ENCODE assay signal across 20 cellular contexts in the genomic region with DNA sequence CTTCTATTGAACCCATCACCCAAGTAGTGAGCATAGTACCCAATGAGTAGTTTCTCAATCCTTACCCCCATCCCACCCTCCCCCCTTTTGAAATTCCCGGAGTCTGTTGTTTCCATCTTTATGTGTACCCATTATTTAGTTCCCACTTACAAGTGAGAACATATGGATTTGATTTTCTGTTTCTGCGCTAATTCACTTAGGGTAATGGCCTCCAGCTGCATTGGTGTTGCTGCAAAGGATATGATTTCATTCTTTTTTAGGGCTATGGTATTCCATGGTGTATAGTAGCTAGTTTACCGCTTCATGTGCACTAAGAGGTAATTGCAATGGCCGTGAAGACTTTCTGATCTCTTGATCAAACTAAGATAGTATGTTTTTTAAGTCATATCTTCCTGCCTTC.
"Had no signal": no experiment of that assay in that cellular context is flagged by ENCODE, and none has a peak within 500 bp of the region (broad histone marks: within the 10 kb centered on the region; RNA-seq: fewer than 3 reads in every experiment).

No MANE protein-coding gene starts in this region.

- ATAC-seq: gastroesophageal sphincter; right cardiac atrium; stimulated activated effector memory CD8-positive, alpha-beta T cell treated with anti-CD3 and anti-CD28 coated beads, Interleukin-12 subunit alpha, Interleukin-12 subunit beta, amount 100 ng/mL, for 72 hours; stimulated activated naive CD8-positive, alpha-beta T cell treated with anti-CD3 and anti-CD28 coated beads, Interleukin-15, amount 100 ng/mL, for 72 hours had no signal

- H3K4me3 ChIP-seq: breast epithelium, dorsolateral prefrontal cortex, gastroesophageal sphincter, tibial artery had no signal

- H3K27ac ChIP-seq: breast epithelium, epithelial cell of prostate, gastroesophageal sphincter, parathyroid adenoma, tibial artery had no signal

- H3K36me3 ChIP-seq: breast epithelium, gastroesophageal sphincter, tibial artery had no signal

- H3K27ac Mint-ChIP-seq: activated CD4-positive, alpha-beta memory T cell treated with anti-CD3 and anti-CD28 coated beads for 36 hours; activated naive CD8-positive, alpha-beta T cell treated with anti-CD3 and anti-CD28 coated beads for 36 hours; nephron progenitor cell; stimulated activated effector memory CD8-positive, alpha-beta T cell treated with anti-CD3 and anti-CD28 coated beads, Interleukin-12 subunit alpha, Interleukin-12 subunit beta, amount 100 ng/mL, for 72 hours; stimulated activated naive CD8-positive, alpha-beta T cell treated with anti-CD3 and anti-CD28 coated beads, Interleukin-15, amount 100 ng/mL, for 72 hours had no signal

- DNase-seq: activated CD4-positive, alpha-beta memory T cell treated with anti-CD3 and anti-CD28 coated beads for 36 hours; activated CD4-positive, alpha-beta T cell treated with anti-CD3 and anti-CD28 coated beads for 48 hours; activated naive CD4-positive, alpha-beta T cell treated with Interleukin-2 at 50 U/mL for 16 hours; activated naive CD8-positive, alpha-beta T cell treated with anti-CD3 and anti-CD28 coated beads for 36 hours; activated T-cell treated with anti-CD3 and anti-CD28 coated beads, Interleukin-2, amount 50 U/mL, for 48 hours; amniotic stem cell; dorsolateral prefrontal cortex; head of caudate nucleus; mesenchymal stem cell; nephron progenitor cell; right cardiac atrium; stimulated activated CD4-positive, alpha-beta T cell treated with anti-CD3 and anti-CD28 coated beads, Interleukin-1b, Interleukin-23, amount 100 ng/mL, for 48 hours; stimulated activated naive CD8-positive, alpha-beta T cell treated with anti-CD3 and anti-CD28 coated beads, Interleukin-15, amount 100 ng/mL, for 72 hours; tibial artery had no signal

- H3K27me3 ChIP-seq: breast epithelium, dorsolateral prefrontal cortex, gastroesophageal sphincter had no signal

- H3K36me3 Mint-ChIP-seq: activated CD4-positive, alpha-beta memory T cell treated with anti-CD3 and anti-CD28 coated beads for 36 hours; activated naive CD8-positive, alpha-beta T cell treated with anti-CD3 and anti-CD28 coated beads for 36 hours; stimulated activated effector memory CD8-positive, alpha-beta T cell treated with anti-CD3 and anti-CD28 coated beads, Interleukin-12 subunit alpha, Interleukin-12 subunit beta, amount 100 ng/mL, for 72 hours had no signal

- H3K4me1 Mint-ChIP-seq: activated naive CD8-positive, alpha-beta T cell treated with anti-CD3 and anti-CD28 coated beads for 36 hours; central memory CD8-positive, alpha-beta T cell; nephron progenitor cell; stimulated activated effector memory CD8-positive, alpha-beta T cell treated with anti-CD3 and anti-CD28 coated beads, Interleukin-12 subunit alpha, Interleukin-12 subunit beta, amount 100 ng/mL, for 72 hours; stimulated activated naive CD8-positive, alpha-beta T cell treated with anti-CD3 and anti-CD28 coated beads, Interleukin-15, amount 100 ng/mL, for 72 hours had no signal

- H3K4me3 Mint-ChIP-seq: activated CD4-positive, alpha-beta memory T cell treated with anti-CD3 and anti-CD28 coated beads for 36 hours; activated naive CD8-positive, alpha-beta T cell treated with anti-CD3 and anti-CD28 coated beads for 36 hours; central memory CD8-positive, alpha-beta T cell; nephron progenitor cell; stimulated activated effector memory CD8-positive, alpha-beta T cell treated with anti-CD3 and anti-CD28 coated beads, Interleukin-12 subunit alpha, Interleukin-12 subunit beta, amount 100 ng/mL, for 72 hours; stimulated activated naive CD8-positive, alpha-beta T cell treated with anti-CD3 and anti-CD28 coated beads, Interleukin-15, amount 100 ng/mL, for 72 hours had no signal

- H3K9me3 Mint-ChIP-seq: activated CD4-positive, alpha-beta memory T cell treated with anti-CD3 and anti-CD28 coated beads for 36 hours; activated naive CD8-positive, alpha-beta T cell treated with anti-CD3 and anti-CD28 coated beads for 36 hours; central memory CD8-positive, alpha-beta T cell; stimulated activated effector memory CD8-positive, alpha-beta T cell treated with anti-CD3 and anti-CD28 coated beads, Interleukin-12 subunit alpha, Interleukin-12 subunit beta, amount 100 ng/mL, for 72 hours; stimulated activated naive CD8-positive, alpha-beta T cell treated with anti-CD3 and anti-CD28 coated beads, Interleukin-15, amount 100 ng/mL, for 72 hours had no signal

- H3K9me3 ChIP-seq: breast epithelium, gastroesophageal sphincter, tibial artery had no signal

- H3K4me1 ChIP-seq: breast epithelium, gastroesophageal sphincter, parathyroid adenoma, tibial artery had no signal
